21 cellular contexts compared by ENCODE assay signal in the genomic region with DNA sequence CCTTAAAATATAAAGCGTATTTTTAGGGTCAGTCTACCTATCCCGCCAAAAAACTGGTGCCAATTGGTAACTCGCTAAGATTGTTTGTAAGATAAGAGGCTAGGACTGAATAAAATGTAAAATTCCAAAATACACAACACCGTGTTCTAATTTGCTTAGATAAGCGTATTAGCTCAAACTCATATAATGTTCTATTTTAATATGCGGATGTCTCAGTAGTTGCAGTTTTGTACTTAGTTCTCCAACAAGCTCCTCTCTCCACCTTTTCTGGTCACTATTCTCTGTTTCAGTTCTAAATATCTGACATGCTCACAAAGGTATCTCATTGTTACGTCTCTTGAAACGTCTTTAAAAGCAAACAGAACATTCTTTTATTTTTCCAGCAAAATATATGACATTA. TPM values are rescaled to one million over a fixed set of nuclear protein-coding genes. Genes with fewer than 3 reads are reported as not detected.
DNase-seq lines count a peak whose midpoint lies in the region; ATAC-seq, FAIRE-seq and TF ChIP-seq lines count a peak whose summit lies in the region.
"Had no signal": no experiment of that assay in that cellular context is flagged by ENCODE, and none has a peak within 500 bp of the region (broad histone marks: within the 10 kb centered on the region; RNA-seq: fewer than 3 reads in every experiment).

No MANE protein-coding gene starts in this region.

- in situ Hi-C loops in HepG2 (cut with HindIII; ENCODE audit: extremely low pct_ligation_motif_present, low pct_unique_long_range_greater_than_20kb), result no loop called here

- H3F3A ChIP-seq in MM.1S (ENCODE audit: insufficient read depth, low read length), result peaks cover 22% of the 10 kb centered on the region; the same call in 1 of the 2 replicates

- H3K4me3 Mint-ChIP-seq in progenitor cell of endocrine pancreas (ENCODE audit: low read depth), result no peak overlapping the region
- H3K4me3 Mint-ChIP-seq: B cell; CD4-positive, alpha-beta T cell; CD8-positive, alpha-beta T cell had no signal

- H3K4me1 ChIP-seq in HepG2 (ENCODE audit: insufficient read depth, low read length), result no peaks in the 10 kb centered on the region
- H3K4me1 ChIP-seq in right lobe of liver, result no peaks in the 10 kb centered on the region
- peaks cover 26% of the 10 kb centered on the region for H3K4me1 ChIP-seq in MM.1S (ENCODE audit: low read length)
- H3K4me1 ChIP-seq: A549; BLaER1 treated with 17β-estradiol and CSF1 and Interleukin-3, amounts not matched to agents 10 nM and 100 nM; Caco-2 had no signal

- intact Hi-C loops in HepG2 (cut with micrococcal nuclease; ENCODE audit: unreplicated experiment) (no loop called here), right lobe of liver (cut with DNase I) (no loop called here)

- H3K4me3 ChIP-seq in HepG2 (replicated peaks in 1 of 3; ENCODE audit: insufficient read depth in 1 of 3, low read depth in 2 of 3, low read length in 3 of 3) (no peak overlapping the region), right lobe of liver (no peak overlapping the region), MM.1S (ENCODE audit: low read length) (peak overlapping the region; percentile 38; the same call in 1 of the 2 replicates)
- H3K4me3 ChIP-seq: A549; BLaER1 treated with 17β-estradiol and CSF1 and Interleukin-3, amounts not matched to agents 10 nM and 100 nM had no signal

- TF ChIP-seq POLR2A in HepG2 (IDR thresholded peaks at IDR 0.05; ENCODE audit: insufficient read depth in 1 of 2, low read depth in 2 of 2, low read length in 2 of 2) (no peak), right lobe of liver (IDR thresholded peaks at IDR 0.05) (no peak)

- H3K27ac ChIP-seq in HepG2 (ENCODE audit: extremely low read length, insufficient read depth, low read length) (no peak overlapping the region), right lobe of liver (no peak overlapping the region), MM.1S (ENCODE audit: low read length) (peak overlapping the region; percentile 85)
- H3K27ac ChIP-seq: 22Rv1; A549; BLaER1 treated with 17β-estradiol and CSF1 and Interleukin-3, amounts not matched to agents 10 nM and 100 nM had no signal

- H3K9me2 ChIP-seq in MM.1S (replicated peaks; ENCODE audit: insufficient read depth, low read length), result no peaks in the 10 kb centered on the region

- H4K20me1 ChIP-seq in HepG2 (ENCODE audit: insufficient read depth, low read length) (no peaks in the 10 kb centered on the region), MM.1S (ENCODE audit: insufficient read depth, low read length) (no peaks in the 10 kb centered on the region)
- H4K20me1 ChIP-seq: BLaER1 treated with 17β-estradiol and CSF1 and Interleukin-3, amounts not matched to agents 10 nM and 100 nM had no signal

- H3K36me3 Mint-ChIP-seq in progenitor cell of endocrine pancreas (ENCODE audit: insufficient read depth), result peaks cover 10% of the 10 kb centered on the region
- H3K36me3 Mint-ChIP-seq: CD8-positive, alpha-beta T cell had no signal

- H3K27me3 Mint-ChIP-seq in progenitor cell of endocrine pancreas, result no peaks in the 10 kb centered on the region
- H3K27me3 Mint-ChIP-seq: B cell; CD4-positive, alpha-beta T cell had no signal

- H3K27me3 ChIP-seq in HepG2 (ENCODE audit: control insufficient read depth in 1 of 2, insufficient read depth in 2 of 2, low read length in 2 of 2), result no peaks in the 10 kb centered on the region
- H3K27me3 ChIP-seq in right lobe of liver, result no peaks in the 10 kb centered on the region
- H3K27me3 ChIP-seq in MM.1S (replicated peaks; ENCODE audit: insufficient read depth, low read length), result no peaks in the 10 kb centered on the region
- H3K27me3 ChIP-seq: BLaER1 treated with 17β-estradiol and CSF1 and Interleukin-3, amounts not matched to agents 10 nM and 100 nM had no signal

- H3K4me2 ChIP-seq in HepG2 (ENCODE audit: low read depth, low read length) (no peak overlapping the region), MM.1S (ENCODE audit: low read depth, low read length) (peak overlapping the region; percentile 60)
- H3K4me2 ChIP-seq: A549; BLaER1 treated with 17β-estradiol and CSF1 and Interleukin-3, amounts not matched to agents 10 nM and 100 nM had no signal

- 16% methylated on average over 8 of the region's 8 CpGs for WGBS in HepG2 (ENCODE audit: low lambda C conversion rate)
- WGBS in right lobe of liver (ENCODE audit: insufficient coverage, low coverage, low lambda C conversion rate, missing lambda C conversion rate), result 57% methylated on average over 8 of the region's 8 CpGs

- H3K9ac ChIP-seq in HepG2 (ENCODE audit: insufficient read depth, low read depth, low read length), result no peak overlapping the region
- peak overlapping the region; percentile 52; the same call in 1 of the 2 replicates for H3K9ac ChIP-seq in MM.1S (ENCODE audit: low read length)
- H3K9ac ChIP-seq: BLaER1 treated with 17β-estradiol and CSF1 and Interleukin-3, amounts not matched to agents 10 nM and 100 nM had no signal

- H3K9me3 Mint-ChIP-seq in progenitor cell of endocrine pancreas (ENCODE audit: low read depth), result no peaks in the 10 kb centered on the region

- TF ChIP-seq CTCF in HepG2 (CRISPR knock-in tag; IDR thresholded peaks at IDR 0.05) (no peak), right lobe of liver (IDR thresholded peaks at IDR 0.05) (no peak), MM.1S (IDR thresholded peaks at IDR 0.05; ENCODE audit: low read length) (no peak), progenitor cell of endocrine pancreas (IDR thresholded peaks at IDR 0.05; ENCODE audit: unreplicated experiment) (no peak)

- H3K36me3 ChIP-seq in HepG2 (replicated peaks in 1 of 2; ENCODE audit: control insufficient read depth in 1 of 2, insufficient read depth in 2 of 2, low read length in 2 of 2) (no peaks in the 10 kb centered on the region), right lobe of liver (no peaks in the 10 kb centered on the region), MM.1S (replicated peaks; ENCODE audit: insufficient read depth, low read length) (no peaks in the 10 kb centered on the region)
- H3K36me3 ChIP-seq: BLaER1 treated with 17β-estradiol and CSF1 and Interleukin-3, amounts not matched to agents 10 nM and 100 nM had no signal

- FAIRE-seq in HepG2 (lab: Jason Lieb, UNC), result no peak
- FAIRE-seq: A549, G401.6, GM12891, GM19239 had no signal

- CTCF ChIA-PET in HepG2 (lab: Yijun Ruan, JAX; ENCODE audit: low intra/inter-chr PET ratio, low total read pairs), result no interaction called here

- H3K27ac Mint-ChIP-seq in progenitor cell of endocrine pancreas, result no peak overlapping the region
- H3K27ac Mint-ChIP-seq: B cell; CD4-positive, alpha-beta T cell; CD8-positive, alpha-beta T cell had no signal

- TF ChIP-seq RAD21 in HepG2 (CRISPR knock-in tag; IDR thresholded peaks at IDR 0.05), result no peak

- TF ChIP-seq EP300 in HepG2 (IDR thresholded peaks at IDR 0.05; ENCODE audit: low read depth in 2 of 2, low read length in 2 of 2) (no peak), HepG2 (CRISPR knock-in tag; IDR thresholded peaks at IDR 0.05; ENCODE audit: borderline replicate concordance) (no peak)

- POLR2A ChIA-PET in HepG2 (lab: Yijun Ruan, JAX), result no interaction called here

- no TSS peak for BruUV-seq in HepG2 (replicated peaks; lab: Mats Ljungman, UMichigan)

- H3K79me2 ChIP-seq in HepG2 (ENCODE audit: insufficient read depth, low read length) (no peaks in the 10 kb centered on the region), MM.1S (ENCODE audit: low read length) (no peaks in the 10 kb centered on the region)

- DNase-seq in HepG2 (ENCODE audit: low spot score) (no peak), right lobe of liver (no peak), MM.1S (peak; percentile 62), RPMI8226 (peak; percentile 56), NCI-H2029 (lab: John Stamatoyannopoulos, UW) (no peak), progenitor cell of endocrine pancreas (ENCODE audit: low spot score, unreplicated experiment) (no peak), RKO (ENCODE audit: low spot score) (no peak)
- DNase-seq: AML-193; Caco-2; Calu3; CD4-positive, alpha-beta T cell; CD8-positive, alpha-beta T cell; DMS79 treated with DMSO at 0.1 percent for 48 hours; GF-D8 had no signal

- ATAC-seq in HepG2 (no peak), right lobe of liver (no peak)
- ATAC-seq: A549; CD8-positive, alpha-beta T cell had no signal

- no peak overlapping the region for H2AFZ ChIP-seq in HepG2 (ENCODE audit: low read length)
- peak overlapping the region; percentile 34; the same call in 1 of the 2 replicates for H2AFZ ChIP-seq in MM.1S (ENCODE audit: low read length)

- peaks cover 3% of the 10 kb centered on the region for H3K4me1 Mint-ChIP-seq in progenitor cell of endocrine pancreas (ENCODE audit: low read depth)

- H3K9me3 ChIP-seq in HepG2 (ENCODE audit: low read length), result no peaks in the 10 kb centered on the region
- no peaks in the 10 kb centered on the region for H3K9me3 ChIP-seq in right lobe of liver
- H3K9me3 ChIP-seq in MM.1S (replicated peaks; ENCODE audit: insufficient read depth, low read length), result no peaks in the 10 kb centered on the region; the same call in 1 of the 2 replicates
- H3K9me3 ChIP-seq: A549; BLaER1 treated with 17β-estradiol and CSF1 and Interleukin-3, amounts not matched to agents 10 nM and 100 nM; Caco-2 had no signal

RNA-seq across cellular contexts. Expression of gene NETO1, which starts 24.0 kb away (rescaled TPM):
- not detected in 2 replicates for total RNA-seq in HepG2 (2016; rRNA removed; fragmentation: Illumina TruSeq; extraction: Trizol)
- not detected in 2 replicates for total RNA-seq in HepG2 (2016; cell fraction: cytosol; rRNA removed; fragmentation: Illumina TruSeq; extraction: Trizol; ENCODE audit: low read depth)
- total RNA-seq in HepG2 (2016; cell fraction: insoluble cytoplasmic fraction; rRNA removed; fragmentation: Illumina TruSeq; extraction: Trizol), result not detected in 2 replicates
- not detected in 2 replicates for total RNA-seq in HepG2 (2016; cell fraction: membrane; rRNA removed; fragmentation: Illumina TruSeq; extraction: Trizol)
- not detected in 2 replicates for total RNA-seq in HepG2 (2016; cell fraction: nucleus; rRNA removed; fragmentation: Illumina TruSeq; extraction: Trizol)
- not detected in 2 replicates for polyA plus RNA-seq in HepG2 (2011; rRNA removed)
- polyA plus RNA-seq in HepG2 (2011; cell fraction: cytosol; rRNA removed), result not detected in 2 replicates
- polyA plus RNA-seq in HepG2 (2011; cell fraction: nucleus; rRNA removed), result not detected in 2 replicates
- not detected in 2 replicates for polyA plus RNA-seq in HepG2 (2012)
- not detected in 2 replicates for polyA plus RNA-seq in HepG2 (2016; cell fraction: cytosol; fragmentation: Illumina TruSeq; extraction: Trizol; ENCODE audit: low read depth)
- not detected in 2 replicates for polyA plus RNA-seq in HepG2 (2016; cell fraction: insoluble cytoplasmic fraction; fragmentation: Illumina TruSeq; extraction: Trizol; ENCODE audit: low read depth)
- polyA plus RNA-seq in HepG2 (2016; cell fraction: membrane; fragmentation: Illumina TruSeq; extraction: Trizol; ENCODE audit: low read depth), result not detected in 2 replicates
- not detected in 2 replicates for polyA plus RNA-seq in HepG2 (2016; cell fraction: nucleus; fragmentation: Illumina TruSeq; extraction: Trizol; ENCODE audit: insufficient read depth, low read depth)
- not detected in 2 replicates for polyA minus RNA-seq in HepG2 (2011; rRNA and poly(A)+ RNA removed; ENCODE audit: low replicate concordance)
- polyA minus RNA-seq in HepG2 (2011; cell fraction: cytosol; rRNA and poly(A)+ RNA removed), result not detected in 2 replicates
- not detected in 2 replicates for polyA minus RNA-seq in HepG2 (2011; cell fraction: nucleus; rRNA and poly(A)+ RNA removed)
- total RNA-seq in right lobe of liver, result not detected
- 52.4 and 57.5 TPM in 2 replicates for total RNA-seq in progenitor cell of endocrine pancreas
- total RNA-seq: Caco-2; Calu3; CD4-positive, alpha-beta T cell; CD8-positive, alpha-beta T cell had no signal

Comparison
In these comparisons a context has a peak if more than half of its experiments do, and no peak if none do; other contexts are left out.
1. DNase-seq: peak in MM.1S (single experiment) and RPMI8226 (single experiment); none in HepG2 (single experiment), right lobe of liver (0 of 3), NCI-H2029 (single experiment), progenitor cell of endocrine pancreas (single experiment) and RKO (single experiment).
2. RNA of gene NETO1, which starts 24.0 kb away (total RNA-seq): 52.4 to 57.5 TPM in progenitor cell of endocrine pancreas; not detected in HepG2 and not detected in right lobe of liver; every median in the first group is over 10 times any median in the second.